Comparison of ENCODE assay signal across 23 cellular contexts in the genomic region with DNA sequence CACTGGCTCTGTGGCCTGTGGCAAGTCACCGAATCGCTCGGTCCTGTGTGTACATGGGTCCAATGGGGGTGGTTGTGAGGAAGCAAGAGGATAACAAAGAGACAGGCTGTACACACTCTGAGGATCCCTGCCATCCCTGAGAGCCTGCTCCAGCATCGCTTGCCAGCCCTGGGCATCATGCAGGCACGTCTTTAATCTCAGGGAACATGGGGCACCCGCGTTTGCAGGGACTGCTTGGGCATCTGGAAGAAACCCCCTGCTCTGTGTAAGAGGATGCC. TPM values are rescaled to one million over a fixed set of nuclear protein-coding genes. Genes with fewer than 3 reads are reported as not detected.
"Had no signal": no experiment of that assay in that cellular context is flagged by ENCODE, and none has a peak within 500 bp of the region (broad histone marks: within the 10 kb centered on the region; RNA-seq: fewer than 3 reads in every experiment).

No MANE protein-coding gene starts in this region.

- H3K4me3 ChIP-seq: sigmoid colon, smooth muscle cell, thoracic aorta had no signal

- H3K9me3 ChIP-seq: sigmoid colon, thoracic aorta had no signal

- H3K4me3 Mint-ChIP-seq: activated CD4-positive, alpha-beta memory T cell treated with anti-CD3 and anti-CD28 coated beads, Interleukin-2, amount 10 ng/mL, durations not matched to agents 7 days and 5 days; activated CD4-positive, alpha-beta T cell treated with anti-CD3 and anti-CD28 coated beads, Interleukin-2, amount 10 ng/mL, durations not matched to agents 24 days and 14 days; activated naive CD4-positive, alpha-beta T cell treated with anti-CD3 and anti-CD28 coated beads, Interleukin-2, amount 10 ng/mL, durations not matched to agents 7 days and 5 days; nephron progenitor cell; type B pancreatic cell had no signal

- H3K4me2 ChIP-seq: smooth muscle cell had no signal

- ATAC-seq: left ventricle myocardium superior had no signal

- H3K27ac Mint-ChIP-seq: activated CD4-positive, alpha-beta memory T cell treated with anti-CD3 and anti-CD28 coated beads, Interleukin-2, amount 10 ng/mL, durations not matched to agents 7 days and 5 days; activated CD4-positive, alpha-beta T cell treated with anti-CD3 and anti-CD28 coated beads, Interleukin-2, amount 10 ng/mL, durations not matched to agents 24 days and 14 days; activated naive CD4-positive, alpha-beta T cell treated with anti-CD3 and anti-CD28 coated beads, Interleukin-2, amount 10 ng/mL, durations not matched to agents 7 days and 5 days; nephron progenitor cell; type B pancreatic cell had no signal

- DNase-seq: activated CD4-positive, alpha-beta memory T cell treated with anti-CD3 and anti-CD28 coated beads, Interleukin-2, amount 10 ng/mL, durations not matched to agents 7 days and 5 days; activated CD4-positive, alpha-beta T cell treated with anti-CD3 and anti-CD28 coated beads, Interleukin-2, amount 10 ng/mL, durations not matched to agents 24 days and 14 days; activated effector memory CD4-positive, alpha-beta T cell treated with anti-CD3 and anti-CD28 coated beads, Interleukin-2, amount 50 U/mL, for 16 hours; activated naive CD4-positive, alpha-beta T cell treated with anti-CD3 and anti-CD28 coated beads, Interleukin-2, amount 10 ng/mL, durations not matched to agents 7 days and 5 days; effector CD4-positive, alpha-beta T cell; foreskin melanocyte; kidney glomerular epithelial cell; left ventricle myocardium superior; mammary epithelial cell; nephron progenitor cell; sigmoid colon; stimulated activated CD4-positive, alpha-beta T cell treated with anti-CD3 and anti-CD28 coated beads, Interleukin-4, amount 100 ng/mL, for 1 hour; stimulated activated naive CD4-positive, alpha-beta T cell had no signal

- H3K9me3 Mint-ChIP-seq: activated CD4-positive, alpha-beta memory T cell treated with anti-CD3 and anti-CD28 coated beads, Interleukin-2, amount 10 ng/mL, durations not matched to agents 7 days and 5 days; activated CD4-positive, alpha-beta T cell treated with anti-CD3 and anti-CD28 coated beads, Interleukin-2, amount 10 ng/mL, durations not matched to agents 24 days and 14 days; activated naive CD4-positive, alpha-beta T cell treated with anti-CD3 and anti-CD28 coated beads, Interleukin-2, amount 10 ng/mL, durations not matched to agents 7 days and 5 days; nephron progenitor cell; type B pancreatic cell had no signal

- H3K36me3 Mint-ChIP-seq: type B pancreatic cell had no signal

- H3K36me3 ChIP-seq: sigmoid colon, thoracic aorta had no signal

- H3K27ac ChIP-seq: thoracic aorta had no signal

RNA-seq across cellular contexts. Expression of a gene that starts 1.3 kb away (rescaled TPM):
- total RNA-seq: activated CD4-positive, alpha-beta memory T cell treated with anti-CD3 and anti-CD28 coated beads, Interleukin-2, amount 10 ng/mL, durations not matched to agents 7 days and 5 days; activated CD4-positive, alpha-beta T cell treated with anti-CD3 and anti-CD28 coated beads, Interleukin-2, amount 10 ng/mL, durations not matched to agents 24 days and 14 days; mononuclear cell; T-helper 2 cell treated with Interferon-gamma antibody and Interleukin-4, amounts not matched to agents 100 ng/mL and 5 ng/mL, for 36 hours had no signal

RNA-seq across cellular contexts. Expression of a gene that starts 4.5 kb away (rescaled TPM):
- total RNA-seq: activated CD4-positive, alpha-beta memory T cell treated with anti-CD3 and anti-CD28 coated beads, Interleukin-2, amount 10 ng/mL, durations not matched to agents 7 days and 5 days; activated CD4-positive, alpha-beta T cell treated with anti-CD3 and anti-CD28 coated beads, Interleukin-2, amount 10 ng/mL, durations not matched to agents 24 days and 14 days; cerebellum; left ventricle myocardium superior; mammary epithelial cell; mononuclear cell; omental fat pad; posterior vena cava; renal cortical epithelial cell; smooth muscle cell; T-helper 2 cell treated with Interferon-gamma antibody and Interleukin-4, amounts not matched to agents 100 ng/mL and 5 ng/mL, for 36 hours had no signal
- polyA plus RNA-seq: esophagus, mammary epithelial cell, sigmoid colon, smooth muscle cell had no signal
